In the genomic region with DNA sequence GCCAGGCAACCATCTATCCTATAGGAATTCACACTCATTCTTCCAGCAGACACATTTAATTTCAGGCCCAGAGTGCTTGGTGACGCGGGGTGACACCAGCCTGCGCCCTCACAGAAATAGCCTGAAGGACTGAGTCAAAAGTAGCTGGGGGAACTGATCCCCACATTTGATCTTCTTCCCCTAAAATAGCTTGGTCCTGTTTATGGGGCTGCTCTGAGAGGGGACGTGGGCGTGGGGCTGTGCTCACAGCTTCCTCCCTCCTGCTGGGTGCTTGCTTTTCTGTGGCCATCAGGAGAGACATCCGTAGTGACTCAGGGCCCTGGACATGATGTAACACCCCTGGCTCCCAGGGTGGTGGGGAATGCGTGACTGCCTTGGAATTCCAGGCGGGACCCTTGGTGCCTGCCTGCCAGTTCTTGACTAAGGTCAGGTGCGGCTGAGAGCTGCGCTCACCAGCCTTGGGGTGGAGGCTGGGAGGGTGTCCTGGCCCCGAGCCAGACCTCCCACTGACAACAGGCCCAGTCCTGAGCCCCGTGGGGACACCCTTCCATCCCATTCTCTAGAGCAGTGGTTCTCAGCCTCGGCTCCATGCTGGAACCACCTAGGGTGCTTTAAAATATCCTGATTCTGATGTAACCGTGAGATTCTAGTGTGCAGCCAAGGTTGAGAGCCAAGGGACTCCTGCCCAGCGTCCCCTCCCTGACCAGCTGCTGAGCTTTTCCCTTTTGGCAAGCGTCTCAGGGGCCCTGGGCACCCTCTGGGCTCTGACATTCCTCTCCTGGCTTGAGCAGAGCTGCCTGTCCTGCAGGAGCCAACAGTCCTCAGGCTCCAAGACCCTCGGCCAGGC, we compare ENCODE assay signal across 7 cellular contexts. TPM values are rescaled to one million over a fixed set of nuclear protein-coding genes. Genes with fewer than 3 reads are reported as not detected.
DNase-seq lines count a peak whose midpoint lies in the region; ATAC-seq and TF ChIP-seq lines count a peak whose summit lies in the region.

No MANE protein-coding gene starts in this region.

- no peaks in the 10 kb centered on the region for H3K9me3 ChIP-seq in HEK293 (ENCODE audit: control insufficient read depth, insufficient read depth, low read depth, low read length)
- H3K9me3 ChIP-seq in SK-N-SH, result no peaks in the 10 kb centered on the region

- POLR2A ChIA-PET in HEK293 (lab: Yijun Ruan, JAX), result interaction anchor here (0.7 to 9.4 kb wide), 14 partner anchors 8 to 60 kb away, joined by 3 to 252 read pairs (median 8); a partner anchor contains a TSS
- POLR2A ChIA-PET in SK-N-SH (lab: Yijun Ruan, JAX), result no interaction called here

- peak in 1 of 2 experiments; percentile 85; a peak in 2 of 4 replicates for TF ChIP-seq EP300 in SK-N-SH (IDR thresholded peaks at IDR 0.05; ENCODE audit: borderline replicate concordance in 1 of 2, low read depth in 1 of 2, low read length in 1 of 2)

- peaks cover 38% of the 10 kb centered on the region for H3K4me1 ChIP-seq in HEK293 (ENCODE audit: control insufficient read depth, insufficient read depth, low read length)
- H3K4me1 ChIP-seq in SK-N-SH (ENCODE audit: control insufficient read depth in 1 of 2, insufficient read depth in 2 of 2, low read depth in 1 of 2, low read length in 1 of 2), result peaks cover 23 to 29% of the 10 kb centered on the region in 2 experiments; a peak in 3 of 4 replicates

- no peaks in the 10 kb centered on the region for H3K79me2 ChIP-seq in SK-N-SH (ENCODE audit: insufficient read depth)

- H3K27ac ChIP-seq in HEK293 (ENCODE audit: extremely low read depth, low read depth, low read length), result peak overlapping the region; percentile 73
- H3K27ac ChIP-seq in SK-N-SH (ENCODE audit: low read depth in 2 of 2, low read length in 1 of 2), result peak overlapping the region; percentile 20 to 97; a peak in 3 of 4 replicates

- CTCF ChIA-PET in HEK293 (lab: Yijun Ruan, JAX), result interaction anchor here (0.5 to 2.2 kb wide), 12 partner anchors 15 to 241 kb away, joined by 3 to 15 read pairs (median 4); no protein-coding TSS in a partner anchor
- CTCF ChIA-PET in SK-N-SH (lab: Yijun Ruan, JAX), result interaction anchor here (1.4 to 3.4 kb wide), 5 partner anchors 10 to 241 kb away, joined by 4 to 17 read pairs (median 6); no protein-coding TSS in a partner anchor

- no peaks in the 10 kb centered on the region for H3K9me2 ChIP-seq in SK-N-SH

- WGBS in SK-N-SH (ENCODE audit: low lambda C conversion rate), result 19% methylated on average over 9 of the region's 17 CpGs

- H4K20me1 ChIP-seq in SK-N-SH (ENCODE audit: insufficient read depth), result no peaks in the 10 kb centered on the region

- ATAC-seq in HG02970 (IDR thresholded peaks at IDR 0.05; ENCODE audit: low FRiP score, unreplicated experiment), result no peak

- DNase-seq in SK-N-SH (peak; percentile 72), glomerular endothelial cell (ENCODE audit: extremely low read depth, low read depth, low spot score) (peak; percentile 41), retinal pigment epithelial cell (ENCODE audit: low read depth) (peak; percentile 97), mesenteric fat pad (ENCODE audit: low spot score) (no peak)
- no peak for DNase-seq in activated naive CD4-positive, alpha-beta T cell treated with anti-CD3 and anti-CD28 coated beads, Interleukin-2, amount 50 U/mL, for 16 hours

- H2AFZ ChIP-seq in SK-N-SH (ENCODE audit: low read depth), result peak overlapping the region; percentile 50; the same call in 1 of the 2 replicates

- H3K4me3 ChIP-seq in HEK293 (ENCODE audit: low read depth, low read length), result peak overlapping the region; percentile 5
- H3K4me3 ChIP-seq in SK-N-SH (ENCODE audit: low read depth in 2 of 2, low read length in 1 of 2), result no peak overlapping the region
- H3K4me3 ChIP-seq in retinal pigment epithelial cell (ENCODE audit: low read length), result no peak overlapping the region

- H3F3A ChIP-seq in SK-N-SH (replicated peaks; ENCODE audit: insufficient read depth), result peaks cover 29% of the 10 kb centered on the region

- H3K36me3 ChIP-seq in HEK293 (ENCODE audit: control insufficient read depth in 2 of 2, insufficient read depth in 1 of 2, low read length in 2 of 2) (no peaks in the 10 kb centered on the region), SK-N-SH (replicated peaks in 1 of 2; ENCODE audit: control insufficient read depth in 1 of 2, insufficient read depth in 2 of 2, low read length in 1 of 2) (no peaks in the 10 kb centered on the region)

- H3K9ac ChIP-seq in SK-N-SH, result peak overlapping the region; percentile 77

- peak overlapping the region; percentile 64 for H3K4me2 ChIP-seq in SK-N-SH

- H3K27me3 ChIP-seq in SK-N-SH (ENCODE audit: insufficient read depth), result no peaks in the 10 kb centered on the region

- no peak for TF ChIP-seq RAD21 in SK-N-SH (IDR thresholded peaks at IDR 0.05; ENCODE audit: low read length)

- TF ChIP-seq CTCF in HEK293 (tag by site-specific recombination; IDR thresholded peaks at IDR 0.05) (no peak), SK-N-SH (IDR thresholded peaks at IDR 0.05) (no peak), retinal pigment epithelial cell (conservative IDR thresholded peaks at IDR 0.05; ENCODE audit: low read depth, low read length) (no peak)

TF ChIP-seq in HEK293, 187 proteins besides CTCF, POLR2A, EP300 and RAD21 (continues in another document):
- TF ChIP-seq, protein P1, sequence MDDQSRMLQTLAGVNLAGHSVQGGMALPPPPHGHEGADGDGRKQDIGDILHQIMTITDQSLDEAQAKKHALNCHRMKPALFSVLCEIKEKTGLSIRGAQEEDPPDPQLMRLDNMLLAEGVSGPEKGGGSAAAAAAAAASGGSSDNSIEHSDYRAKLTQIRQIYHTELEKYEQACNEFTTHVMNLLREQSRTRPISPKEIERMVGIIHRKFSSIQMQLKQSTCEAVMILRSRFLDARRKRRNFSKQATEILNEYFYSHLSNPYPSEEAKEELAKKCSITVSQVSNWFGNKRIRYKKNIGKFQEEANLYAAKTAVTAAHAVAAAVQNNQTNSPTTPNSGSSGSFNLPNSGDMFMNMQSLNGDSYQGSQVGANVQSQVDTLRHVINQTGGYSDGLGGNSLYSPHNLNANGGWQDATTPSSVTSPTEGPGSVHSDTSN (CRISPR knock-in tag; IDR thresholded peaks at IDR 0.05), result 0 out of 2 replicates have a peak, but pooled peaks have one; percentile 23
- TF ChIP-seq ZNF549 (tag by site-specific recombination; IDR thresholded peaks at IDR 0.05) (no peak), KLF10 (tag by site-specific recombination; IDR thresholded peaks at IDR 0.05) (peak; percentile 82), SP3 (tag by site-specific recombination; IDR thresholded peaks at IDR 0.05) (peak; percentile 55; the same call in 1 of the 2 replicates), ZFP41 (tag by site-specific recombination; IDR thresholded peaks at IDR 0.05; ENCODE audit: borderline replicate concordance) (no peak), ZNF37A (tag by site-specific recombination; IDR thresholded peaks at IDR 0.05) (no peak), ZIC2 (tag by site-specific recombination; IDR thresholded peaks at IDR 0.05) (peak; percentile 99)
- TF ChIP-seq, protein P2, sequence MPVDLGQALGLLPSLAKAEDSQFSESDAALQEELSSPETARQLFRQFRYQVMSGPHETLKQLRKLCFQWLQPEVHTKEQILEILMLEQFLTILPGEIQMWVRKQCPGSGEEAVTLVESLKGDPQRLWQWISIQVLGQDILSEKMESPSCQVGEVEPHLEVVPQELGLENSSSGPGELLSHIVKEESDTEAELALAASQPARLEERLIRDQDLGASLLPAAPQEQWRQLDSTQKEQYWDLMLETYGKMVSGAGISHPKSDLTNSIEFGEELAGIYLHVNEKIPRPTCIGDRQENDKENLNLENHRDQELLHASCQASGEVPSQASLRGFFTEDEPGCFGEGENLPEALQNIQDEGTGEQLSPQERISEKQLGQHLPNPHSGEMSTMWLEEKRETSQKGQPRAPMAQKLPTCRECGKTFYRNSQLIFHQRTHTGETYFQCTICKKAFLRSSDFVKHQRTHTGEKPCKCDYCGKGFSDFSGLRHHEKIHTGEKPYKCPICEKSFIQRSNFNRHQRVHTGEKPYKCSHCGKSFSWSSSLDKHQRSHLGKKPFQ (tag by site-specific recombination; IDR thresholded peaks at IDR 0.05), result peak; percentile 58

TF ChIP-seq in SK-N-SH, 30 proteins besides CTCF, POLR2A, EP300 and RAD21 (continues in another document):
- TF ChIP-seq, protein P3, sequence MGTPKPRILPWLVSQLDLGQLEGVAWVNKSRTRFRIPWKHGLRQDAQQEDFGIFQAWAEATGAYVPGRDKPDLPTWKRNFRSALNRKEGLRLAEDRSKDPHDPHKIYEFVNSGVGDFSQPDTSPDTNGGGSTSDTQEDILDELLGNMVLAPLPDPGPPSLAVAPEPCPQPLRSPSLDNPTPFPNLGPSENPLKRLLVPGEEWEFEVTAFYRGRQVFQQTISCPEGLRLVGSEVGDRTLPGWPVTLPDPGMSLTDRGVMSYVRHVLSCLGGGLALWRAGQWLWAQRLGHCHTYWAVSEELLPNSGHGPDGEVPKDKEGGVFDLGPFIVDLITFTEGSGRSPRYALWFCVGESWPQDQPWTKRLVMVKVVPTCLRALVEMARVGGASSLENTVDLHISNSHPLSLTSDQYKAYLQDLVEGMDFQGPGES (IDR thresholded peaks at IDR 0.05; ENCODE audit: low read depth, low read length), result no peak
- TF ChIP-seq JUND (IDR thresholded peaks at IDR 0.05) (peak; percentile 85), RXRA (IDR thresholded peaks at IDR 0.05; ENCODE audit: borderline replicate concordance, low read depth) (peak; percentile 85; the same call in 1 of the 2 replicates), FOSL2 (IDR thresholded peaks at IDR 0.05; ENCODE audit: borderline replicate concordance, low read depth) (peak; percentile 87)

RNA-seq across cellular contexts. Expression of a gene that starts 47.4 kb away (rescaled TPM):
- polyA plus RNA-seq in SK-N-SH (2012; rRNA removed), result 19.1 and 20.0 TPM in 2 replicates
- 11.3 and 14.5 TPM in 2 replicates for polyA plus RNA-seq in SK-N-SH (2012; cell fraction: cytosol; rRNA removed)
- 15.2 and 26.8 TPM in 2 replicates for polyA plus RNA-seq in SK-N-SH (2012; cell fraction: nucleus; rRNA removed)
- total RNA-seq in glomerular endothelial cell (4.7 and 14.7 TPM in 2 replicates), mesenteric fat pad (56.2 TPM)

Comparison
In these comparisons a context has a peak if more than half of its experiments do, and no peak if none do; other contexts are left out.
1. DNase-seq: peak in SK-N-SH (single experiment), glomerular endothelial cell (single experiment) and retinal pigment epithelial cell (single experiment); none in mesenteric fat pad (single experiment) and activated naive CD4-positive, alpha-beta T cell treated with anti-CD3 and anti-CD28 coated beads, Interleukin-2, amount 50 U/mL, for 16 hours (single experiment).